ENCODE assay signal across 13 cellular contexts in the genomic region with DNA sequence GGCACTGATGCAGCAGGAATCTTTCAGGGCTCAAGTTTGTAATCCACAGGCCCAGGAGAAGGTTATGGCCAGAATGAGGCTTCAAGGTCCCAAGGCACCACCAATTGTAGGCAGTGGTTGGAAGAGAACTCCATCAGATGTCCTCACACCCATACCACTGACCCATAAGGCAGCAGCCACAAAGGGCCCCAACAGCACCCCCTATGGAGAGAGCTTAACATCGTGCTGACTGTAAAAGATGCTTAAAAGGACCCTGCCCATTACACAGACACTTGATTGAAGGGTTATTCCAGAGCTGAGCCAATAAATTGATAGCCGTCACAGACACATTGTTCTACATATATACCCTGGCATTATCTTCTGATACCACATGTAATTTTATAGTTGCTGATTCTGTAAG.
DNase-seq lines count a peak whose midpoint lies in the region; ATAC-seq, FAIRE-seq and TF ChIP-seq lines count a peak whose summit lies in the region.
"Had no signal": no experiment of that assay in that cellular context is flagged by ENCODE, and none has a peak within 500 bp of the region (broad histone marks: within the 10 kb centered on the region; RNA-seq: fewer than 3 reads in every experiment).

No MANE protein-coding gene starts in this region.

- H3K4me3 ChIP-seq in DOHH2 (ENCODE audit: low read length) (no peak overlapping the region), GM12878 (no peak overlapping the region), mesodermal cell (ENCODE audit: extremely low read depth, insufficient read depth, low read length, poor library complexity, severe bottlenecking) (no peak overlapping the region)
- H3K4me3 ChIP-seq: tibial nerve had no signal

- H3K4me1 ChIP-seq in DOHH2 (ENCODE audit: control insufficient read depth, low read length) (no peaks in the 10 kb centered on the region), GM12878 (ENCODE audit: control insufficient read depth, insufficient read depth, low read length) (peaks cover 16% of the 10 kb centered on the region), mesodermal cell (ENCODE audit: control insufficient read depth, insufficient read depth, low read length, poor library complexity, severe bottlenecking) (peaks cover 40% of the 10 kb centered on the region)

- SMC1A ChIA-PET in GM12878 (lab: Charles Lee; ENCODE audit: uncharacterized antibody, unreplicated experiment): no interaction called here

- H3K4me2 ChIP-seq in DOHH2 (ENCODE audit: low read length) (no peak overlapping the region), GM12878 (ENCODE audit: control insufficient read depth, insufficient read depth) (no peak overlapping the region)

- no peaks in the 10 kb centered on the region for H3F3A ChIP-seq in DOHH2 (ENCODE audit: control insufficient read depth, insufficient read depth)

- intact Hi-C loops in GM12878 (cut with micrococcal nuclease; ENCODE audit: unreplicated experiment): loop anchor here (10.0 kb wide), 1 partner anchor 161 kb away; the partner anchor contains the start of gene SEPTIN11

- DNase-seq in HT-29 (ENCODE audit: low spot score) (peak; percentile 35), GM12878 (ENCODE audit: low read depth, low spot score) (no peak), NOMO-1 treated with dmso at 0.1 percent for 144 hours (lab: John Stamatoyannopoulos, UW; ENCODE audit: unreplicated experiment) (no peak), cortex of kidney (lab: John Stamatoyannopoulos, UW) (no peak), G401 (ENCODE audit: low spot score) (no peak)
- no peak for DNase-seq in activated T-cell treated with anti-CD3 and anti-CD28 coated beads, Interleukin-2, amount 50 U/mL, for 48 hours
- DNase-seq: activated naive CD8-positive, alpha-beta T cell treated with anti-CD3 and anti-CD28 coated beads for 36 hours; hippocampal formation; MM.1S; NCI-H524 had no signal

- TF ChIP-seq POLR2A in GM12878 (IDR thresholded peaks at IDR 0.05; ENCODE audit: low read depth, low read length): no peak

- RAD21 ChIA-PET in GM12878 (lab: Charles Lee; ENCODE audit: unreplicated experiment): no interaction called here

- no peaks in the 10 kb centered on the region for H3K27me3 ChIP-seq in DOHH2 (ENCODE audit: control insufficient read depth, low read length)
- H3K27me3 ChIP-seq in GM12878 (replicated peaks in 1 of 2; ENCODE audit: control insufficient read depth in 2 of 2, insufficient read depth in 2 of 2, low read length in 1 of 2): no peaks in the 10 kb centered on the region
- H3K27me3 ChIP-seq: tibial nerve had no signal

- H2AFZ ChIP-seq in GM12878 (ENCODE audit: control insufficient read depth, low read depth, low read length): no peak overlapping the region

- ATAC-seq in GM12878: 0 out of 3 replicates have a peak, but pooled peaks have one; percentile 21

- no TSS peak for BruUV-seq in GM12878 (replicated peaks; lab: Mats Ljungman, UMichigan)

- TF ChIP-seq EP300 in GM12878 (IDR thresholded peaks at IDR 0.05; ENCODE audit: borderline replicate concordance in 1 of 2, control insufficient read depth in 1 of 2, low read depth in 2 of 2, low read length in 2 of 2): no peak

- no peaks in the 10 kb centered on the region for H4K20me1 ChIP-seq in DOHH2 (ENCODE audit: control insufficient read depth, insufficient read depth, low read depth, low read length)
- no peaks in the 10 kb centered on the region for H4K20me1 ChIP-seq in GM12878 (ENCODE audit: control insufficient read depth, insufficient read depth)

- TF ChIP-seq RAD21 in GM12878 (IDR thresholded peaks at IDR 0.05; ENCODE audit: insufficient read depth, low read depth, low read length): 0 out of 2 replicates have a peak, but pooled peaks have one; percentile 25

- H3K9ac ChIP-seq in GM12878 (ENCODE audit: control insufficient read depth, insufficient read depth, low read length): no peak overlapping the region

- WGBS in GM12878 (ENCODE audit: insufficient coverage, insufficient replicate concordance, low lambda C conversion rate, missing lambda C conversion rate): 27% methylated on average over 2 of the region's 2 CpGs
- 80 to 100% methylated on average over 1 to 2 of the region's 2 CpGs for WGBS in mesodermal cell (ENCODE audit: insufficient coverage in 2 of 2), 2 experiments

- FAIRE-seq in GM12878 (lab: Jason Lieb, UNC): no peak

- TF ChIP-seq CTCF in DOHH2 (IDR thresholded peaks at IDR 0.05; ENCODE audit: low read depth, low read length, poor library complexity, severe bottlenecking) (peak; percentile 10), GM12878 (IDR thresholded peaks at IDR 0.05 in 2 of 3, conservative IDR thresholded peaks at IDR 0.05 in 1 of 3; ENCODE audit: control insufficient read depth in 2 of 3, extremely low read depth in 1 of 3, insufficient read depth in 1 of 3, low read depth in 3 of 3, low read length in 3 of 3) (peak in 1 of 3 experiments; percentile 25; a peak in 2 of 6 replicates)

- CTCF ChIA-PET in GM12878 (lab: Yijun Ruan, JAX): interaction anchor here (1.2 kb wide), 1 partner anchor 261 kb away, joined by 3 read pairs; no protein-coding TSS in a partner anchor

- H3K79me2 ChIP-seq in DOHH2 (ENCODE audit: control insufficient read depth, low read length) (no peaks in the 10 kb centered on the region), GM12878 (ENCODE audit: control insufficient read depth, insufficient read depth, low read length) (no peaks in the 10 kb centered on the region)

- no peaks in the 10 kb centered on the region for H3K9me2 ChIP-seq in DOHH2 (replicated peaks; ENCODE audit: control insufficient read depth, low read length)

- in situ Hi-C loops in GM12878 (cut with MboI): no loop called here
- in situ Hi-C loops in G401 (cut with HindIII; ENCODE audit: low sequenced_read_pairs): no loop called here

- POLR2A ChIA-PET in GM12878 (lab: Charles Lee): no interaction called here

- H3K36me3 ChIP-seq in DOHH2 (ENCODE audit: control insufficient read depth, low read length): no peaks in the 10 kb centered on the region
- H3K36me3 ChIP-seq in GM12878 (ENCODE audit: control insufficient read depth in 2 of 2, insufficient read depth in 2 of 2, low read length in 1 of 2): no peaks in the 10 kb centered on the region
- H3K36me3 ChIP-seq in mesodermal cell (ENCODE audit: control insufficient read depth, insufficient read depth, low read length): peaks cover 70% of the 10 kb centered on the region

- no peaks in the 10 kb centered on the region for H3K9me3 ChIP-seq in DOHH2 (ENCODE audit: control insufficient read depth, insufficient read depth, low read length)
- no peaks in the 10 kb centered on the region; the same call in 2 of the 3 replicates for H3K9me3 ChIP-seq in GM12878 (replicated peaks; ENCODE audit: control insufficient read depth, insufficient read depth, low read length)
- H3K9me3 ChIP-seq in mesodermal cell (ENCODE audit: control insufficient read depth, low read length): peaks cover 15% of the 10 kb centered on the region
- H3K9me3 ChIP-seq: tibial nerve had no signal

- H3K27ac ChIP-seq in DOHH2 (ENCODE audit: low read depth, low read length) (no peak overlapping the region), GM12878 (ENCODE audit: control insufficient read depth, insufficient read depth) (no peak overlapping the region), mesodermal cell (ENCODE audit: low read depth, low read length, severe bottlenecking) (peak overlapping the region; percentile 98)
- H3K27ac ChIP-seq: tibial nerve had no signal

TF ChIP-seq in GM12878, 131 proteins besides CTCF, POLR2A, EP300 and RAD21 (continues in another document):
- TF ChIP-seq POLR2AphosphoS2 (IDR thresholded peaks at IDR 0.05; ENCODE audit: low read depth, low read length) (no peak), SMAD1 (IDR thresholded peaks at IDR 0.05; ENCODE audit: low read depth, partially characterized antibody) (no peak), BCL11A (IDR thresholded peaks at IDR 0.05; ENCODE audit: low read depth, low read length) (no peak), GABPA (IDR thresholded peaks at IDR 0.05; ENCODE audit: low read depth) (no peak), PKNOX1 (IDR thresholded peaks at IDR 0.05) (no peak), CREB1 (IDR thresholded peaks at IDR 0.05; ENCODE audit: low read depth) (no peak), SRF (IDR thresholded peaks at IDR 0.05; ENCODE audit: low read depth in 2 of 2, low read length in 2 of 2) (no peak), RCOR1 (conservative IDR thresholded peaks at IDR 0.05; ENCODE audit: low read depth, low read length) (no peak), SP1 (IDR thresholded peaks at IDR 0.05; ENCODE audit: low read depth, low read length) (no peak)
- TF ChIP-seq, protein P1, sequence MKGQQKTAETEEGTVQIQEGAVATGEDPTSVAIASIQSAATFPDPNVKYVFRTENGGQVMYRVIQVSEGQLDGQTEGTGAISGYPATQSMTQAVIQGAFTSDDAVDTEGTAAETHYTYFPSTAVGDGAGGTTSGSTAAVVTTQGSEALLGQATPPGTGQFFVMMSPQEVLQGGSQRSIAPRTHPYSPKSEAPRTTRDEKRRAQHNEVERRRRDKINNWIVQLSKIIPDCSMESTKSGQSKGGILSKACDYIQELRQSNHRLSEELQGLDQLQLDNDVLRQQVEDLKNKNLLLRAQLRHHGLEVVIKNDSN (IDR thresholded peaks at IDR 0.05; ENCODE audit: borderline replicate concordance, extremely low read length, insufficient read depth, low read depth, low read length): no peak
- TF ChIP-seq, protein P2, sequence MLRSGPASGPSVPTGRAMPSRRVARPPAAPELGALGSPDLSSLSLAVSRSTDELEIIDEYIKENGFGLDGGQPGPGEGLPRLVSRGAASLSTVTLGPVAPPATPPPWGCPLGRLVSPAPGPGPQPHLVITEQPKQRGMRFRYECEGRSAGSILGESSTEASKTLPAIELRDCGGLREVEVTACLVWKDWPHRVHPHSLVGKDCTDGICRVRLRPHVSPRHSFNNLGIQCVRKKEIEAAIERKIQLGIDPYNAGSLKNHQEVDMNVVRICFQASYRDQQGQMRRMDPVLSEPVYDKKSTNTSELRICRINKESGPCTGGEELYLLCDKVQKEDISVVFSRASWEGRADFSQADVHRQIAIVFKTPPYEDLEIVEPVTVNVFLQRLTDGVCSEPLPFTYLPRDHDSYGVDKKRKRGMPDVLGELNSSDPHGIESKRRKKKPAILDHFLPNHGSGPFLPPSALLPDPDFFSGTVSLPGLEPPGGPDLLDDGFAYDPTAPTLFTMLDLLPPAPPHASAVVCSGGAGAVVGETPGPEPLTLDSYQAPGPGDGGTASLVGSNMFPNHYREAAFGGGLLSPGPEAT (IDR thresholded peaks at IDR 0.05; ENCODE audit: low read depth): no peak
